Comparison of ENCODE assay signal across 1 cellular context in the genomic region with DNA sequence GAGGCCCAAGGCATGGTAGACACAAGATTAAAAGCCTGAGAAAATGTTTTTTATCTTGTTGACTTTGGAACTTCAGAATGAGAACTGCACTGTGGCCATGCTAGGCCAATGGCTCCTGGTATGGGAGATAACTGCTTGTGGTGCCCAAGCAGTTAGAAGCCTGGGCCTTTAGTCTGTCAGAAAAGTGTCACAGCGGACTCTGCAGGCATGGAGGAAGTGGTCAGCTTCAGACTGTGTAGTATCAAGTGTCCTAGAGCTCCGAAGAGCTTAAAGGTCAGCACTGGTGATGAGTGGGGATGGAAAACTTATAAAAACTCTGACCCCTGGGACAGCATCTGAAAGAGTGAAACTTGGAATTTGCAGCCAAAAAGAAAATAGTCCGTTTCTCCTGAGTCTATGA.
TF ChIP-seq lines count a peak whose summit lies in the region.

No MANE protein-coding gene starts in this region.

TF ChIP-seq in K562, 482 proteins besides CTCF, POLR2A, EP300 and RAD21:
- TF ChIP-seq ESRRB (CRISPR knock-in tag; IDR thresholded peaks at IDR 0.05; ENCODE audit: borderline replicate concordance) = no peak
- 0 out of 2 replicates have a peak, but pooled peaks have one; percentile 14 for TF ChIP-seq CBFA2T3 (IDR thresholded peaks at IDR 0.05)
- no peak for TF ChIP-seq ZC3H4 (CRISPR knock-in tag; IDR thresholded peaks at IDR 0.05; ENCODE audit: borderline replicate concordance)
TF ChIP-seq in K562: peak in this region for 1.
